ENCODE assay signal across 27 cellular contexts in the genomic region with DNA sequence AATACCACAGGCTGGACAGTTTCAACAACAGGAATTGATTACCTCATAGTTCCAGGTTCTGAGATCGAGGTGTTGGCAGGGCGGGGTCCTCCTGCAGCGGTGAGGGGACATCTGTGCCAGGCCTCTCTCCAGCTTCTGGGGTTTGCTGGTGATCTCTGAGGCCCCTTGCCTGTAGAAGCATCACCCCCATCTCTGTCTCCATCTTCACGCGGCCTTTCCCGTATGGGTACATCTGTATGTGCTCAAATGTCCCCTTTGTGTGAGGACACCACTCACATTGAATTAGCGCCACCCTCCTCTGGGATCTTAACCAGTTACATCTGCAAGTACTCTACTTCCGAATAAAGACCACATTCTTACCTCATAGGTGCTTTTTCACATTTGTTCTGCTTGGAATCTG.
"Had no signal": no experiment of that assay in that cellular context is flagged by ENCODE, and none has a peak within 500 bp of the region (broad histone marks: within the 10 kb centered on the region; RNA-seq: fewer than 3 reads in every experiment).

No MANE protein-coding gene starts in this region.

- H3K9me3 ChIP-seq: neutrophil, prostate gland, suprapubic skin, thoracic aorta, tibial artery, upper lobe of right lung had no signal

- H3K27ac Mint-ChIP-seq: mesothelial cell of epicardium; naive B cell; natural killer cell; nephron progenitor cell; neural progenitor cell; stimulated activated effector memory CD8-positive, alpha-beta T cell treated with anti-CD3 and anti-CD28 coated beads, Interleukin-12 subunit alpha, Interleukin-12 subunit beta, amount 100 ng/mL, for 72 hours; stimulated activated naive CD8-positive, alpha-beta T cell treated with anti-CD3 and anti-CD28 coated beads, Interleukin-15, Interleukin-2, amounts not matched to agents 100 ng/mL and 50 ng/mL, for 24 hours had no signal

- H3K36me3 ChIP-seq: left ventricle myocardium inferior, neural progenitor cell, neutrophil, prostate gland, spleen, suprapubic skin, thoracic aorta, tibial artery, upper lobe of right lung had no signal

- DNase-seq: left ventricle myocardium inferior; mesendoderm; naive B cell; natural killer cell; nephron progenitor cell; occipital lobe; retina; right cardiac atrium; small intestine; spleen; stimulated activated CD4-positive, alpha-beta T cell treated with anti-CD3 and anti-CD28 coated beads, Interleukin-4, amount 100 ng/mL, for 24 hours; stimulated activated naive CD4-positive, alpha-beta T cell; tibial artery; trophoblast cell; upper lobe of right lung had no signal

- H3K4me3 ChIP-seq: hepatocyte, left ventricle myocardium inferior, lung, neural progenitor cell, prostate gland, spleen, suprapubic skin, thoracic aorta, tibial artery, upper lobe of right lung had no signal

- H3K27ac ChIP-seq: hepatocyte, left ventricle myocardium inferior, neural progenitor cell, neutrophil, parathyroid adenoma, prostate gland, spleen, suprapubic skin, thoracic aorta, tibial artery, upper lobe of right lung had no signal

- H3K36me3 Mint-ChIP-seq: mesothelial cell of epicardium; natural killer cell; neural progenitor cell; stimulated activated effector memory CD8-positive, alpha-beta T cell treated with anti-CD3 and anti-CD28 coated beads, Interleukin-12 subunit alpha, Interleukin-12 subunit beta, amount 100 ng/mL, for 72 hours had no signal

- H3K27me3 Mint-ChIP-seq: stimulated activated naive CD8-positive, alpha-beta T cell treated with anti-CD3 and anti-CD28 coated beads, Interleukin-15, Interleukin-2, amounts not matched to agents 100 ng/mL and 50 ng/mL, for 24 hours had no signal

- FAIRE-seq: small intestine had no signal

- H3K4me1 ChIP-seq: left ventricle myocardium inferior, neural progenitor cell, parathyroid adenoma, prostate gland, spleen, tibial artery, upper lobe of right lung had no signal

- H3K4me1 Mint-ChIP-seq: naive B cell; natural killer cell; stimulated activated effector memory CD8-positive, alpha-beta T cell treated with anti-CD3 and anti-CD28 coated beads, Interleukin-12 subunit alpha, Interleukin-12 subunit beta, amount 100 ng/mL, for 72 hours had no signal

- H3K27me3 ChIP-seq: hepatocyte, neural progenitor cell, neutrophil had no signal

- H3K79me2 ChIP-seq: hepatocyte, parathyroid adenoma had no signal

- H3K9me3 Mint-ChIP-seq: natural killer cell; stimulated activated effector memory CD8-positive, alpha-beta T cell treated with anti-CD3 and anti-CD28 coated beads, Interleukin-12 subunit alpha, Interleukin-12 subunit beta, amount 100 ng/mL, for 72 hours had no signal

- H3K4me3 Mint-ChIP-seq: mesothelial cell of epicardium; naive B cell; natural killer cell; nephron progenitor cell; neural progenitor cell; stimulated activated effector memory CD8-positive, alpha-beta T cell treated with anti-CD3 and anti-CD28 coated beads, Interleukin-12 subunit alpha, Interleukin-12 subunit beta, amount 100 ng/mL, for 72 hours; stimulated activated naive CD8-positive, alpha-beta T cell treated with anti-CD3 and anti-CD28 coated beads, Interleukin-15, Interleukin-2, amounts not matched to agents 100 ng/mL and 50 ng/mL, for 24 hours had no signal

- H3K9ac ChIP-seq: neural progenitor cell, parathyroid adenoma had no signal

- H3K4me2 ChIP-seq: hepatocyte, neural progenitor cell had no signal

- H2AFZ ChIP-seq: hepatocyte, neural progenitor cell, parathyroid adenoma had no signal

- ATAC-seq: natural killer cell; right cardiac atrium; sciatic nerve; stimulated activated effector memory CD8-positive, alpha-beta T cell treated with anti-CD3 and anti-CD28 coated beads, Interleukin-12 subunit alpha, Interleukin-12 subunit beta, amount 100 ng/mL, for 72 hours; upper lobe of right lung had no signal
